8 cellular contexts compared by ENCODE assay signal in the genomic region with DNA sequence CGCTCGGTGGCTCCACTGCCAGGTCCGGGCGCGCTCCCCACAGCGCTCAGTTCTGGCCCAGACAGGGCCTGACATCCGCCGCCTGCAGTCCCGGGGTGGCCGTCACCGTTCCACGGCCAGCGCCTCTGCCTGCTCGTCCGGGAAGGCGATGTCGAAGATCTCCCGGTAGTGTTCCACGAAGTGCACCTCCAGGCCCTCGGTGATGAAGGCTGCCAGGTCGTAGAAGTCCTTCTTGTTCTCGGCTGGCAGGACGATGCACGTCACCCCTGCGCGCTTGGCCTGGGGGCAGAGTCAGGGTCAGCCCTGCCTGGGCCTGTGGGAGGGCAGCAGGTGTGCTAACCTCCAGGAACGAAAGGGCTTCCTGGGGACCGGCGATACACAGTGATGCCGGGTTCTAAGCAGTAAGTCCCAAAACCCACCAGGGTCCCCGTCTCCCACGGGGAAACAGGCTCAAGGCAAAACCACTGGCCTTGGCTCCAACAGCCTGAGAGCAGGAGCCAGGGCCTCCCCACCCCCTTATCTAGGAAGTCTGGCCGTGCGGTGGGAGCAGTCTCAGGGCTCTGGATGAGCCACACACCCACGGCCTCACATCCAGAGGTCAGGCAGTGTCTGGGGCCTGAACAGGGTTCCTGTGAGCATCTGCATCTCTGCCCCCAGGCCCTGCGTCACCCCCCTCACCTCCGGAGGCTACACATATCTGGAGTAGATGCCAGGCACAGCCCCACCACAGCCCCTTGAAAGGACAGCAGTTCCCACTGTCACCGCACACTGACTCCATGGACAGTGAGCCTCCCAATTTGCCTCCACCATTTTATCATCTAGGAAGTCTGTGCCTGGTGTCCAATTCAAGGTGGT. TPM values are rescaled to one million over a fixed set of nuclear protein-coding genes. Genes with fewer than 3 reads are reported as not detected.
DNase-seq lines count a peak whose midpoint lies in the region; ATAC-seq and TF ChIP-seq lines count a peak whose summit lies in the region.

No MANE protein-coding gene starts in this region.

- peak overlapping the region; percentile 100 for H3K4me3 ChIP-seq in ectodermal cell (ENCODE audit: insufficient read depth, low read depth, low read length)
- H3K4me3 ChIP-seq in WERI-Rb-1 (ENCODE audit: low read depth, low read length) = no peak overlapping the region

- ATAC-seq in HG03175 (IDR thresholded peaks at IDR 0.05; ENCODE audit: unreplicated experiment) (no peak), GM21737 (IDR thresholded peaks at IDR 0.05; ENCODE audit: unreplicated experiment) (no peak)

- peaks cover 27% of the 10 kb centered on the region for H3K36me3 ChIP-seq in ectodermal cell (ENCODE audit: control insufficient read depth, insufficient read depth, low read length)
- peaks cover 67% of the 10 kb centered on the region for H3K36me3 ChIP-seq in WERI-Rb-1

- no peak for TF ChIP-seq CTCF in WERI-Rb-1 (IDR thresholded peaks at IDR 0.05; ENCODE audit: low read depth, low read length)

- H3K9me3 ChIP-seq in ectodermal cell (ENCODE audit: control insufficient read depth, low read length) = no peaks in the 10 kb centered on the region
- no peaks in the 10 kb centered on the region for H3K9me3 ChIP-seq in WERI-Rb-1 (ENCODE audit: severe bottlenecking)

- no peaks in the 10 kb centered on the region for H3K4me1 ChIP-seq in ectodermal cell (ENCODE audit: control insufficient read depth, insufficient read depth, low read length)

- no peaks in the 10 kb centered on the region for H3K27me3 ChIP-seq in ectodermal cell (ENCODE audit: control insufficient read depth, insufficient read depth, low read length, poor library complexity, severe bottlenecking)
- no peaks in the 10 kb centered on the region for H3K27me3 ChIP-seq in WERI-Rb-1 (ENCODE audit: insufficient read depth, low read depth, severe bottlenecking)

- H3K27ac ChIP-seq in ectodermal cell (ENCODE audit: insufficient read depth, low read depth, low read length, poor library complexity, severe bottlenecking) (no peak overlapping the region), WERI-Rb-1 (no peak overlapping the region)

- WGBS in ectodermal cell, 2 experiments = 93 to 94% methylated on average over 38 of the region's 38 CpGs

- DNase-seq in ELR (ENCODE audit: low read depth) (peak; percentile 38), OCI-M1 (lab: John Stamatoyannopoulos, UW) (peak; percentile 31), retina (peak; percentile 28), SIG-M5 (lab: John Stamatoyannopoulos, UW) (no peak), WERI-Rb-1 (no peak)

RNA-seq across cellular contexts. Expression of a gene that starts 2.1 kb away (rescaled TPM):
- polyA plus RNA-seq in ectodermal cell (2013, experiment 1 of 4) = 1,043 TPM
- polyA plus RNA-seq in ectodermal cell (2013, experiment 2 of 4) = 965 TPM
- 975 TPM for polyA plus RNA-seq in ectodermal cell (2013, experiment 3 of 4)
- polyA plus RNA-seq in ectodermal cell (2013, experiment 4 of 4) = 1,114 TPM

RNA-seq across cellular contexts. Expression of a gene that starts 11.3 kb away (rescaled TPM):
- 35.0 TPM for polyA plus RNA-seq in ectodermal cell (2013, experiment 1 of 4)
- 38.7 TPM for polyA plus RNA-seq in ectodermal cell (2013, experiment 2 of 4)
- 38.7 TPM for polyA plus RNA-seq in ectodermal cell (2013, experiment 3 of 4)
- polyA plus RNA-seq in ectodermal cell (2013, experiment 4 of 4) = 35.8 TPM

RNA-seq across cellular contexts. Expression of a gene that starts 11.8 kb away (rescaled TPM):
- 16.3 TPM for polyA plus RNA-seq in ectodermal cell (2013, experiment 1 of 4)
- polyA plus RNA-seq in ectodermal cell (2013, experiment 2 of 4) = 18.0 TPM
- polyA plus RNA-seq in ectodermal cell (2013, experiment 3 of 4) = 22.3 TPM
- 22.4 TPM for polyA plus RNA-seq in ectodermal cell (2013, experiment 4 of 4)

RNA-seq across cellular contexts. Expression of a gene that starts 27.8 kb away (rescaled TPM):
- 63.9 TPM for polyA plus RNA-seq in ectodermal cell (2013, experiment 1 of 4)
- 68.0 TPM for polyA plus RNA-seq in ectodermal cell (2013, experiment 2 of 4)
- polyA plus RNA-seq in ectodermal cell (2013, experiment 3 of 4) = 52.6 TPM
- 55.8 TPM for polyA plus RNA-seq in ectodermal cell (2013, experiment 4 of 4)

RNA-seq across cellular contexts. Expression of a gene that starts 28.3 kb away (rescaled TPM):
- not detected for polyA plus RNA-seq in ectodermal cell (2013, experiment 1 of 4)
- polyA plus RNA-seq in ectodermal cell (2013, experiment 2 of 4) = not detected
- polyA plus RNA-seq in ectodermal cell (2013, experiment 3 of 4) = not detected
- not detected for polyA plus RNA-seq in ectodermal cell (2013, experiment 4 of 4)

Comparison
In these comparisons a context has a peak if more than half of its experiments do, and no peak if none do; other contexts are left out.
1. DNase-seq: peak in ELR (single experiment), OCI-M1 (single experiment) and retina (single experiment); none in SIG-M5 (single experiment) and WERI-Rb-1 (single experiment).